ENCODE assay signal across 23 cellular contexts in genomic region chr3:95350066-95350465, GRCh38.
"Had no signal": no experiment of that assay in that cellular context is flagged by ENCODE, and none has a peak within 500 bp of the region (broad histone marks: within the 10 kb centered on the region; RNA-seq: fewer than 3 reads in every experiment).

No MANE protein-coding gene starts in this region.

- H3K27me3 Mint-ChIP-seq: activated CD4-positive, alpha-beta T cell treated with anti-CD3 and anti-CD28 coated beads, Interleukin-2, amount 10 ng/mL, durations not matched to agents 24 days and 14 days; activated CD8-positive, alpha-beta T cell treated with anti-CD3 and anti-CD28 coated beads for 36 hours; activated naive CD4-positive, alpha-beta T cell treated with anti-CD3 and anti-CD28 coated beads, Interleukin-2, amount 10 ng/mL, durations not matched to agents 7 days and 5 days; activated naive CD8-positive, alpha-beta T cell treated with anti-CD3 and anti-CD28 coated beads, Interleukin-2, amount 50 U/mL, for 24 hours; stimulated activated memory B cell treated with anti-CD40 and anti-IgM and Interleukin-4, amounts not matched to agents 10 μg/mL and 1 μg/mL and 100 μg/mL, for 72 hours had no signal

- H3K27ac Mint-ChIP-seq: activated CD4-positive, alpha-beta T cell treated with anti-CD3 and anti-CD28 coated beads, Interleukin-2, amount 10 ng/mL, durations not matched to agents 24 days and 14 days; activated CD8-positive, alpha-beta T cell treated with anti-CD3 and anti-CD28 coated beads for 36 hours; activated naive CD4-positive, alpha-beta T cell treated with anti-CD3 and anti-CD28 coated beads, Interleukin-2, amount 10 ng/mL, durations not matched to agents 7 days and 5 days; activated naive CD8-positive, alpha-beta T cell treated with anti-CD3 and anti-CD28 coated beads, Interleukin-2, amount 50 U/mL, for 24 hours; endodermal cell; neural progenitor cell; stimulated activated memory B cell treated with anti-CD40 and anti-IgM and Interleukin-4, amounts not matched to agents 10 μg/mL and 1 μg/mL and 100 μg/mL, for 72 hours had no signal

- H3K36me3 Mint-ChIP-seq: activated naive CD4-positive, alpha-beta T cell treated with anti-CD3 and anti-CD28 coated beads, Interleukin-2, amount 10 ng/mL, durations not matched to agents 7 days and 5 days; neural progenitor cell; stimulated activated memory B cell treated with anti-CD40 and anti-IgM and Interleukin-4, amounts not matched to agents 10 μg/mL and 1 μg/mL and 100 μg/mL, for 72 hours had no signal

- H3K9ac ChIP-seq: neural progenitor cell had no signal

- H3K4me2 ChIP-seq: neural progenitor cell had no signal

- H3K27ac ChIP-seq: brain microvascular endothelial cell, dorsolateral prefrontal cortex, epithelial cell of prostate, neural progenitor cell, prostate gland, testis had no signal

- H3K9me3 ChIP-seq: prostate gland, testis had no signal

- H3K4me3 Mint-ChIP-seq: activated CD4-positive, alpha-beta T cell treated with anti-CD3 and anti-CD28 coated beads, Interleukin-2, amount 10 ng/mL, durations not matched to agents 24 days and 14 days; activated CD8-positive, alpha-beta T cell treated with anti-CD3 and anti-CD28 coated beads for 36 hours; activated naive CD4-positive, alpha-beta T cell treated with anti-CD3 and anti-CD28 coated beads, Interleukin-2, amount 10 ng/mL, durations not matched to agents 7 days and 5 days; activated naive CD8-positive, alpha-beta T cell treated with anti-CD3 and anti-CD28 coated beads, Interleukin-2, amount 50 U/mL, for 24 hours; endodermal cell; neural progenitor cell; stimulated activated memory B cell treated with anti-CD40 and anti-IgM and Interleukin-4, amounts not matched to agents 10 μg/mL and 1 μg/mL and 100 μg/mL, for 72 hours had no signal

- H3K27me3 ChIP-seq: brain microvascular endothelial cell, neural progenitor cell, testis had no signal

- H3K4me1 Mint-ChIP-seq: activated CD4-positive, alpha-beta T cell treated with anti-CD3 and anti-CD28 coated beads, Interleukin-2, amount 10 ng/mL, durations not matched to agents 24 days and 14 days; activated naive CD4-positive, alpha-beta T cell treated with anti-CD3 and anti-CD28 coated beads, Interleukin-2, amount 10 ng/mL, durations not matched to agents 7 days and 5 days; activated naive CD8-positive, alpha-beta T cell treated with anti-CD3 and anti-CD28 coated beads, Interleukin-2, amount 50 U/mL, for 24 hours; neural progenitor cell; stimulated activated memory B cell treated with anti-CD40 and anti-IgM and Interleukin-4, amounts not matched to agents 10 μg/mL and 1 μg/mL and 100 μg/mL, for 72 hours had no signal

- H3K9me3 Mint-ChIP-seq: activated CD4-positive, alpha-beta T cell treated with anti-CD3 and anti-CD28 coated beads, Interleukin-2, amount 10 ng/mL, durations not matched to agents 24 days and 14 days; activated naive CD4-positive, alpha-beta T cell treated with anti-CD3 and anti-CD28 coated beads, Interleukin-2, amount 10 ng/mL, durations not matched to agents 7 days and 5 days; activated naive CD8-positive, alpha-beta T cell treated with anti-CD3 and anti-CD28 coated beads, Interleukin-2, amount 50 U/mL, for 24 hours; endodermal cell; neural progenitor cell; stimulated activated memory B cell treated with anti-CD40 and anti-IgM and Interleukin-4, amounts not matched to agents 10 μg/mL and 1 μg/mL and 100 μg/mL, for 72 hours had no signal

- H2AFZ ChIP-seq: neural progenitor cell had no signal

- FAIRE-seq: colon had no signal

- H3K36me3 ChIP-seq: brain microvascular endothelial cell, neural progenitor cell, prostate gland had no signal

- H3K4me3 ChIP-seq: dorsolateral prefrontal cortex, neural progenitor cell, prostate gland, testis had no signal

- DNase-seq: activated CD4-positive, alpha-beta T cell treated with anti-CD3 and anti-CD28 coated beads, Interleukin-2, amount 10 ng/mL, durations not matched to agents 24 days and 14 days; activated CD8-positive, alpha-beta T cell treated with anti-CD3 and anti-CD28 coated beads for 36 hours; activated effector memory CD4-positive, alpha-beta T cell treated with Interleukin-2 at 50 U/mL for 16 hours; activated naive CD4-positive, alpha-beta T cell treated with anti-CD3 and anti-CD28 coated beads, Interleukin-2, amount 10 ng/mL, durations not matched to agents 7 days and 5 days; activated naive CD8-positive, alpha-beta T cell treated with anti-CD3 and anti-CD28 coated beads, Interleukin-2, amount 50 U/mL, for 24 hours; activated T-cell treated with anti-CD3 and anti-CD28 coated beads, Interleukin-2, amount 50 U/mL, for 1 hour; anterior cingulate cortex; brain microvascular endothelial cell; central memory CD4-positive, alpha-beta T cell; dorsolateral prefrontal cortex; endodermal cell; foreskin fibroblast; mammary epithelial cell; stimulated activated CD4-positive, alpha-beta T cell treated with anti-CD3 and anti-CD28 coated beads, Interleukin-4, amount 100 ng/mL, for 24 hours; T-helper 1 cell; T-helper 9 cell; testis had no signal

- ATAC-seq: activated CD8-positive, alpha-beta T cell treated with anti-CD3 and anti-CD28 coated beads for 36 hours; activated naive CD8-positive, alpha-beta T cell treated with anti-CD3 and anti-CD28 coated beads, Interleukin-2, amount 50 U/mL, for 24 hours; sciatic nerve; stimulated activated memory B cell treated with anti-CD40 and anti-IgM and Interleukin-4, amounts not matched to agents 10 μg/mL and 1 μg/mL and 100 μg/mL, for 72 hours had no signal

- H3K4me1 ChIP-seq: neural progenitor cell, prostate gland, testis had no signal
